14 cellular contexts compared by ENCODE assay signal in genomic region chr3:29759021-29759359, GRCh38.
A peak's percentile ranks its signal among the peaks of the same experiment; 100 is the strongest.
DNase-seq lines count a peak whose midpoint lies in the region; ATAC-seq, FAIRE-seq and TF ChIP-seq lines count a peak whose summit lies in the region.
"Had no signal": no experiment of that assay in that cellular context is flagged by ENCODE, and none has a peak within 500 bp of the region (broad histone marks: within the 10 kb centered on the region; RNA-seq: fewer than 3 reads in every experiment).

No MANE protein-coding gene starts in this region.

- TF ChIP-seq CTCF in mammary epithelial cell (conservative IDR thresholded peaks at IDR 0.05 in 1 of 2, IDR thresholded peaks at IDR 0.05 in 1 of 2; ENCODE audit: extremely low read depth in 1 of 2, insufficient read depth in 1 of 2, low read depth in 1 of 2, low read length in 2 of 2) (no peak), stomach (IDR thresholded peaks at IDR 0.05) (no peak)

- H4K20me1 ChIP-seq in mammary epithelial cell (ENCODE audit: insufficient read depth, low read length) = no peaks in the 10 kb centered on the region

- in situ Hi-C loops in mammary epithelial cell (cut with MboI; ENCODE audit: low sequenced_read_pairs in 2 of 2) = loop anchor here (5.0 to 25.0 kb wide), 3 partner anchors 297 to 477 kb away; partner anchors contain the start of gene RBMS3 (in 2 of the 2)

- no peak for ATAC-seq in GM19023 (IDR thresholded peaks at IDR 0.05; ENCODE audit: unreplicated experiment)
- no peak for ATAC-seq in HG02840 (IDR thresholded peaks at IDR 0.05; ENCODE audit: low FRiP score, unreplicated experiment)
- no peak for ATAC-seq in HG02938 (IDR thresholded peaks at IDR 0.05; ENCODE audit: unreplicated experiment)
- ATAC-seq: K562 had no signal

- H3K4me1 ChIP-seq in mammary epithelial cell (ENCODE audit: insufficient read depth, low read length) = peaks cover 40% of the 10 kb centered on the region
- peaks cover 24 to 51% (median 34%) of the 10 kb centered on the region in 4 donors for H3K4me1 ChIP-seq in stomach

- DNase-seq in LHCN-M2 (ENCODE audit: low read depth) (peak; percentile 66), mammary epithelial cell (no peak), kidney tubule cell (ENCODE audit: low spot score) (peak; percentile 34), stomach (no peak), RCC 7860 (ENCODE audit: low spot score) (no peak)
- DNase-seq: Calu3, NCI-H510A treated with DMSO at 0.1 percent for 48 hours, ovary, T-helper 1 cell had no signal

- no peaks in the 10 kb centered on the region for H3K27me3 ChIP-seq in mammary epithelial cell (ENCODE audit: insufficient read depth, low read length)
- H3K27me3 ChIP-seq in stomach = no peaks in the 10 kb centered on the region
- H3K27me3 ChIP-seq: ovary had no signal

- no peaks in the 10 kb centered on the region for H3K36me3 ChIP-seq in mammary epithelial cell (ENCODE audit: insufficient read depth, low read length)
- H3K36me3 ChIP-seq in stomach = no peaks in the 10 kb centered on the region
- H3K36me3 ChIP-seq: ovary had no signal

- TF ChIP-seq POLR2A in stomach (IDR thresholded peaks at IDR 0.05) = no peak

- H3K27ac ChIP-seq in mammary epithelial cell (ENCODE audit: insufficient read depth, low read depth, low read length) (peak overlapping the region; percentile 89), stomach (peak overlapping the region in 4 of 5 donors; percentile 64 to 77 (median 69))
- H3K27ac ChIP-seq: ovary had no signal

- TSS peak; percentile 62 for BruUV-seq in mammary epithelial cell (replicated peaks; lab: Mats Ljungman, UMichigan)

- H3K4me2 ChIP-seq in mammary epithelial cell (ENCODE audit: insufficient read depth, low read depth, low read length) = peak overlapping the region; percentile 71

- no peaks in the 10 kb centered on the region for H3K79me2 ChIP-seq in mammary epithelial cell (ENCODE audit: insufficient read depth, low read length)

- no peak for TF ChIP-seq EP300 in stomach (IDR thresholded peaks at IDR 0.05)

- H3K9ac ChIP-seq in mammary epithelial cell (ENCODE audit: insufficient read depth, low read length) = peak overlapping the region; percentile 47

- H3K4me3 ChIP-seq in mammary epithelial cell (replicated peaks in 1 of 3; ENCODE audit: insufficient read depth in 1 of 3, low read depth in 2 of 3, low read length in 3 of 3) = peak overlapping the region in 1 of 3 experiments; percentile 1
- no peak overlapping the region for H3K4me3 ChIP-seq in stomach
- H3K4me3 ChIP-seq: K562, ovary had no signal

- FAIRE-seq in RCC 7860 (lab: Jason Lieb, UNC) = no peak
- FAIRE-seq: GM12892, K562 had no signal

- peak overlapping the region; percentile 71 for H2AFZ ChIP-seq in mammary epithelial cell (ENCODE audit: low read depth, low read length)

- dilution Hi-C loops in mammary epithelial cell (cut with HindIII; ENCODE audit: low sequenced_read_pairs) = loop anchor here (5.0 kb wide), 1 partner anchor 67 kb away; no protein-coding TSS in a partner anchor

- CTCF ChIA-PET in mammary epithelial cell (lab: Charles Lee; ENCODE audit: low non-redundant PET) = no interaction called here

- intact Hi-C loops in mammary epithelial cell (cut with micrococcal nuclease) = loop anchor here (1.0 to 5.0 kb wide), 5 partner anchors 65 to 572 kb away; no protein-coding TSS in a partner anchor
- intact Hi-C loops in stomach (cut with DNase I; ENCODE audit: low total_unique reads) = no loop called here

- H3K9me3 ChIP-seq in mammary epithelial cell (replicated peaks; ENCODE audit: insufficient read depth, low read length) = no peaks in the 10 kb centered on the region
- H3K9me3 ChIP-seq in stomach = no peaks in the 10 kb centered on the region
- H3K9me3 ChIP-seq: ovary had no signal

- 4% methylated on average over 3 of the region's 3 CpGs for WGBS in mammary epithelial cell (ENCODE audit: low coverage, missing lambda C conversion rate)
- WGBS in stomach, 5 donors = 33 to 64% (median 56%) methylated on average over 3 of the region's 3 CpGs

Comparison
In these comparisons a context has a peak if more than half of its experiments do, and no peak if none do; other contexts are left out.
1. DNase-seq: peak in LHCN-M2 (single experiment) and kidney tubule cell (single experiment); none in mammary epithelial cell (single experiment), stomach (single experiment) and RCC 7860 (single experiment).